In genomic region chr15:31488437-31489204, GRCh38 we compare ENCODE assay signal across 8 cellular contexts.
A peak's percentile ranks its signal among the peaks of the same experiment; 100 is the strongest.
DNase-seq lines count a peak whose midpoint lies in the region; ATAC-seq, FAIRE-seq and TF ChIP-seq lines count a peak whose summit lies in the region.

No MANE protein-coding gene starts in this region.

- peak; percentile 90 for FAIRE-seq in GM12892 (lab: Jason Lieb, UNC)

- H3K36me3 Mint-ChIP-seq in activated T-helper 2 cell treated with anti-CD3 and anti-CD28 coated beads, Interferon-gamma antibody, Interleukin-2, Interleukin-4, amounts not matched to agents 10 μg/mL and 5 μg/mL and 100 μg/mL, durations not matched to agents 14 hours and 24 hours and 36 hours (ENCODE audit: low read depth): peaks cover 24% of the 10 kb centered on the region
- peaks cover 10% of the 10 kb centered on the region for H3K36me3 Mint-ChIP-seq in neural progenitor cell

- H3K9ac ChIP-seq in neural progenitor cell: no peak overlapping the region

- H3F3A ChIP-seq in neural progenitor cell (ENCODE audit: low read depth): no peaks in the 10 kb centered on the region

- H3K4me3 Mint-ChIP-seq in activated T-helper 2 cell treated with anti-CD3 and anti-CD28 coated beads, Interferon-gamma antibody, Interleukin-2, Interleukin-4, amounts not matched to agents 10 μg/mL and 5 μg/mL and 100 μg/mL, durations not matched to agents 14 hours and 24 hours and 36 hours (ENCODE audit: low read depth): peak overlapping the region; percentile 10
- no peak overlapping the region for H3K4me3 Mint-ChIP-seq in neural progenitor cell

- peaks cover 61% of the 10 kb centered on the region for H3K4me1 Mint-ChIP-seq in activated T-helper 2 cell treated with anti-CD3 and anti-CD28 coated beads, Interferon-gamma antibody, Interleukin-2, Interleukin-4, amounts not matched to agents 10 μg/mL and 5 μg/mL and 100 μg/mL, durations not matched to agents 14 hours and 24 hours and 36 hours (ENCODE audit: low read depth)
- peaks cover 11% of the 10 kb centered on the region for H3K4me1 Mint-ChIP-seq in neural progenitor cell

- H3K4me3 ChIP-seq in neural progenitor cell: no peak overlapping the region

- no peak overlapping the region for H3K27ac ChIP-seq in neural progenitor cell

- no peaks in the 10 kb centered on the region for H4K20me1 ChIP-seq in neural progenitor cell (ENCODE audit: low read depth)

- no peak for ATAC-seq in GM19455 (IDR thresholded peaks at IDR 0.05; ENCODE audit: unreplicated experiment)

- no peaks in the 10 kb centered on the region for H3K36me3 ChIP-seq in neural progenitor cell

- H3K4me2 ChIP-seq in neural progenitor cell: no peak overlapping the region

- H3K9me3 ChIP-seq in neural progenitor cell (ENCODE audit: low read depth): no peaks in the 10 kb centered on the region

- H3K4me1 ChIP-seq in neural progenitor cell: peaks cover 9% of the 10 kb centered on the region

- peak overlapping the region; percentile 4 for H2AFZ ChIP-seq in neural progenitor cell (replicated peaks)

- H3K79me2 ChIP-seq in neural progenitor cell (ENCODE audit: low read depth): no peaks in the 10 kb centered on the region

- peak overlapping the region; percentile 79 for H3K27ac Mint-ChIP-seq in activated T-helper 2 cell treated with anti-CD3 and anti-CD28 coated beads, Interferon-gamma antibody, Interleukin-2, Interleukin-4, amounts not matched to agents 10 μg/mL and 5 μg/mL and 100 μg/mL, durations not matched to agents 14 hours and 24 hours and 36 hours
- peak overlapping the region; percentile 53 for H3K27ac Mint-ChIP-seq in neural progenitor cell

- H3K27me3 ChIP-seq in neural progenitor cell: peaks cover 8% of the 10 kb centered on the region

- H3K9me3 Mint-ChIP-seq in activated T-helper 2 cell treated with anti-CD3 and anti-CD28 coated beads, Interferon-gamma antibody, Interleukin-2, Interleukin-4, amounts not matched to agents 10 μg/mL and 5 μg/mL and 100 μg/mL, durations not matched to agents 14 hours and 24 hours and 36 hours: peaks cover 34% of the 10 kb centered on the region
- H3K9me3 Mint-ChIP-seq in neural progenitor cell: peaks cover 23% of the 10 kb centered on the region

- peak; percentile 86 for TF ChIP-seq CTCF in neural progenitor cell (IDR thresholded peaks at IDR 0.05)

- intact Hi-C loops in activated T-helper 2 cell treated with anti-CD3 and anti-CD28 coated beads, Interferon-gamma antibody, Interleukin-2, Interleukin-4, amounts not matched to agents 10 μg/mL and 5 μg/mL and 100 μg/mL, durations not matched to agents 14 hours and 24 hours and 36 hours (cut with micrococcal nuclease): loop anchor here (1.0 to 10.0 kb wide), 10 partner anchors 29 to 494 kb away; partner anchors contain the start of gene MTMR10

- H3K27me3 Mint-ChIP-seq in activated T-helper 2 cell treated with anti-CD3 and anti-CD28 coated beads, Interferon-gamma antibody, Interleukin-2, Interleukin-4, amounts not matched to agents 10 μg/mL and 5 μg/mL and 100 μg/mL, durations not matched to agents 14 hours and 24 hours and 36 hours (ENCODE audit: low read depth): no peaks in the 10 kb centered on the region
- peaks cover 17% of the 10 kb centered on the region for H3K27me3 Mint-ChIP-seq in neural progenitor cell (ENCODE audit: insufficient read depth, low read depth)

- no peak for TF ChIP-seq POLR2A in GM12892 (IDR thresholded peaks at IDR 0.05; ENCODE audit: low read depth, low read length)

- DNase-seq in AG20443 (ENCODE audit: low spot score) (peak; percentile 94), GM12892 (ENCODE audit: insufficient read length) (peak; percentile 59), HPDE6-E6E7 (ENCODE audit: extremely low spot score) (peak; percentile 88), NOMO-1 treated with dmso at 0.1 percent for 144 hours (lab: John Stamatoyannopoulos, UW; ENCODE audit: unreplicated experiment) (peak; percentile 59), fibroblast of the conjunctiva (ENCODE audit: low read depth) (peak; percentile 86), neural progenitor cell (ENCODE audit: low spot score) (peak; percentile 88)
- peak; percentile 38 for DNase-seq in activated T-helper 2 cell treated with anti-CD3 and anti-CD28 coated beads, Interferon-gamma antibody, Interleukin-2, Interleukin-4, amounts not matched to agents 10 μg/mL and 5 μg/mL and 100 μg/mL, durations not matched to agents 14 hours and 24 hours and 36 hours (ENCODE audit: low spot score)

Comparison
In these comparisons a context has a peak if more than half of its experiments do, and no peak if none do; other contexts are left out.
1. DNase-seq: peak in every context shown above with its lines; median percentile 94 in AG20443; 88 in HPDE6-E6E7; 88 in neural progenitor cell; 86 in fibroblast of the conjunctiva; 59 in GM12892; 59 in NOMO-1 treated with dmso at 0.1 percent for 144 hours; 38 in activated T-helper 2 cell treated with anti-CD3 and anti-CD28 coated beads, Interferon-gamma antibody, Interleukin-2, Interleukin-4, amounts not matched to agents 10 μg/mL and 5 μg/mL and 100 μg/mL, durations not matched to agents 14 hours and 24 hours and 36 hours.